In the genomic region with DNA sequence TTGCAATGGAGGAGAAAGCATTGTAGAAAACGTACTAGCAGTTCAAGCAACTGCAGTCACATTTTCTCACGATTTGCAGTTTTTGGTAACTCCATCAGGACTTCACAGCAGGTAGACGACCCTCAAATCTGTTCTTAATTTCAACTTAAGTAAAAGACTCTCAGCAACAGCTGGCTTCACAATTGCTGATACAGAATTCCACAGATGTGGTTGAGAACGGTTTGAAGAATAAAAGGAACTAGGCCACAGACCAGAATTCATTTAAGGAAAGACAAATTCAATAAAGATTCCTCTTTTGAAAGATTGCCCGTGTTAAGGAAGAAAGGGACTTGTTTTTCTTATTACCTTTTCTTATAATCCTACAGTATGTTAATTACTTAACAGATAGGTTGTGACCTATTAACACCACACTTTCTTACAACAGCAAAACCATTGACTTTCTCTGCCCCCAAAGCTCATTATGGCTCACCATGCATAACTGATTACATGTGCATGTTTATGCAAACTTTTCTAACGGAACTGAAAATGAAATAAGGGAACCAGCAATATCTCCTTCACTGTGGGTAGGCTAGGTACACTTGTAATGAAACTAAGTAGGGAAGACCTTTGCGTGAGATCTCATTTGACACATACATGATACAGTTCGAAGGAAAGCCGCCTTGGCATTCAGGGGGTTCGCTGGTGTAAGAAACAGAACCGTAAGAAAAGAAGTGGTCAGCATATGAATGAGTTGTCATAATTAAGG, we compare ENCODE assay signal across 8 cellular contexts. TPM values are rescaled to one million over a fixed set of nuclear protein-coding genes. Genes with fewer than 3 reads are reported as not detected.
DNase-seq lines count a peak whose midpoint lies in the region; ATAC-seq and TF ChIP-seq lines count a peak whose summit lies in the region.

No MANE protein-coding gene starts in this region.

- intact Hi-C loops in activated T-helper 2 cell treated with anti-CD3 and anti-CD28 coated beads, Interferon-gamma antibody, Interleukin-2, Interleukin-4, amounts not matched to agents 10 μg/mL and 5 μg/mL and 100 μg/mL, durations not matched to agents 14 hours and 24 hours and 36 hours (cut with micrococcal nuclease), result no loop called here

- H3K27ac Mint-ChIP-seq in effector memory CD8-positive, alpha-beta T cell, result no peak overlapping the region
- no peak overlapping the region for H3K27ac Mint-ChIP-seq in activated T-helper 2 cell treated with anti-CD3 and anti-CD28 coated beads, Interferon-gamma antibody, Interleukin-2, Interleukin-4, amounts not matched to agents 10 μg/mL and 5 μg/mL and 100 μg/mL, durations not matched to agents 14 hours and 24 hours and 36 hours
- no peak overlapping the region for H3K27ac Mint-ChIP-seq in glutamatergic neuron (ENCODE audit: unreplicated experiment)

- H3K36me3 ChIP-seq in SJCRH30, result no peaks in the 10 kb centered on the region

- H3K4me3 ChIP-seq in SJCRH30, result no peak overlapping the region

- peaks cover 3% of the 10 kb centered on the region for H3K36me3 Mint-ChIP-seq in effector memory CD8-positive, alpha-beta T cell (ENCODE audit: insufficient read depth)
- H3K36me3 Mint-ChIP-seq in activated T-helper 2 cell treated with anti-CD3 and anti-CD28 coated beads, Interferon-gamma antibody, Interleukin-2, Interleukin-4, amounts not matched to agents 10 μg/mL and 5 μg/mL and 100 μg/mL, durations not matched to agents 14 hours and 24 hours and 36 hours (ENCODE audit: low read depth), result no peaks in the 10 kb centered on the region
- no peaks in the 10 kb centered on the region for H3K36me3 Mint-ChIP-seq in glutamatergic neuron (ENCODE audit: unreplicated experiment)

- no peak overlapping the region for H3K27ac ChIP-seq in SJCRH30

- ATAC-seq in GM18508 (IDR thresholded peaks at IDR 0.05; ENCODE audit: insufficient read depth, unreplicated experiment) (peak; percentile 97), GM21717 (IDR thresholded peaks at IDR 0.05; ENCODE audit: unreplicated experiment) (peak; percentile 88), HG03460 (IDR thresholded peaks at IDR 0.05; ENCODE audit: unreplicated experiment) (peak; percentile 91)
- ATAC-seq in effector memory CD8-positive, alpha-beta T cell (replicated peaks), result peak; percentile 10

- H3K27me3 Mint-ChIP-seq in effector memory CD8-positive, alpha-beta T cell, result peaks cover 33 to 38% of the 10 kb centered on the region in 2 donors
- peaks cover 47% of the 10 kb centered on the region for H3K27me3 Mint-ChIP-seq in activated T-helper 2 cell treated with anti-CD3 and anti-CD28 coated beads, Interferon-gamma antibody, Interleukin-2, Interleukin-4, amounts not matched to agents 10 μg/mL and 5 μg/mL and 100 μg/mL, durations not matched to agents 14 hours and 24 hours and 36 hours (ENCODE audit: low read depth)
- H3K27me3 Mint-ChIP-seq in glutamatergic neuron (ENCODE audit: unreplicated experiment), result peaks cover 11% of the 10 kb centered on the region

- TF ChIP-seq CTCF in glutamatergic neuron (IDR thresholded peaks at IDR 0.05; ENCODE audit: partially characterized antibody, unreplicated experiment), result no peak

- H3K9me3 ChIP-seq in SJCRH30 (replicated peaks), result no peaks in the 10 kb centered on the region

- no peak overlapping the region for H3K4me3 Mint-ChIP-seq in effector memory CD8-positive, alpha-beta T cell
- H3K4me3 Mint-ChIP-seq in activated T-helper 2 cell treated with anti-CD3 and anti-CD28 coated beads, Interferon-gamma antibody, Interleukin-2, Interleukin-4, amounts not matched to agents 10 μg/mL and 5 μg/mL and 100 μg/mL, durations not matched to agents 14 hours and 24 hours and 36 hours (ENCODE audit: low read depth), result no peak overlapping the region
- H3K4me3 Mint-ChIP-seq in glutamatergic neuron (ENCODE audit: unreplicated experiment), result no peak overlapping the region

- no peaks in the 10 kb centered on the region for H3K4me1 ChIP-seq in SJCRH30

- H3K4me1 Mint-ChIP-seq in effector memory CD8-positive, alpha-beta T cell (ENCODE audit: low read depth in 2 of 2), result peaks cover 3 to 4% of the 10 kb centered on the region in 2 donors
- peaks cover 6% of the 10 kb centered on the region for H3K4me1 Mint-ChIP-seq in activated T-helper 2 cell treated with anti-CD3 and anti-CD28 coated beads, Interferon-gamma antibody, Interleukin-2, Interleukin-4, amounts not matched to agents 10 μg/mL and 5 μg/mL and 100 μg/mL, durations not matched to agents 14 hours and 24 hours and 36 hours (ENCODE audit: low read depth)
- H3K4me1 Mint-ChIP-seq in glutamatergic neuron (ENCODE audit: low read depth, unreplicated experiment), result peaks cover 24% of the 10 kb centered on the region

- no peaks in the 10 kb centered on the region for H3K9me3 Mint-ChIP-seq in effector memory CD8-positive, alpha-beta T cell
- no peaks in the 10 kb centered on the region for H3K9me3 Mint-ChIP-seq in activated T-helper 2 cell treated with anti-CD3 and anti-CD28 coated beads, Interferon-gamma antibody, Interleukin-2, Interleukin-4, amounts not matched to agents 10 μg/mL and 5 μg/mL and 100 μg/mL, durations not matched to agents 14 hours and 24 hours and 36 hours
- H3K9me3 Mint-ChIP-seq in glutamatergic neuron (ENCODE audit: unreplicated experiment), result peaks cover 8% of the 10 kb centered on the region

- no peaks in the 10 kb centered on the region for H3K27me3 ChIP-seq in SJCRH30

- no peak for DNase-seq in effector memory CD8-positive, alpha-beta T cell
- DNase-seq in NCI-H748 treated with DMSO at 0.1 percent for 48 hours (lab: John Stamatoyannopoulos, UW) (no peak), SJCRH30 (no peak), glutamatergic neuron (no peak)
- DNase-seq in activated T-helper 2 cell treated with anti-CD3 and anti-CD28 coated beads, Interferon-gamma antibody, Interleukin-2, Interleukin-4, amounts not matched to agents 10 μg/mL and 5 μg/mL and 100 μg/mL, durations not matched to agents 14 hours and 24 hours and 36 hours (ENCODE audit: low spot score), result no peak

RNA-seq across cellular contexts. Expression of a gene that starts 4.7 kb away (rescaled TPM):
- 6.3 and 8.2 TPM in 2 replicates for total RNA-seq in SJCRH30 (2014; rRNA removed; shearing (Covaris generic))
- total RNA-seq in activated T-helper 2 cell treated with anti-CD3 and anti-CD28 coated beads, Interferon-gamma antibody, Interleukin-2, Interleukin-4, amounts not matched to agents 10 μg/mL and 5 μg/mL and 100 μg/mL, durations not matched to agents 14 hours and 24 hours and 36 hours, result 1.2 and 1.9 TPM in 2 replicates
- 192 TPM for total RNA-seq in glutamatergic neuron (ENCODE audit: unreplicated experiment)

Comparison
In these comparisons a context has a peak if more than half of its experiments do, and no peak if none do; other contexts are left out.
1. ATAC-seq: peak in every context shown above with its lines; median percentile 97 in GM18508; 91 in HG03460; 88 in GM21717; 10 in effector memory CD8-positive, alpha-beta T cell.
2. RNA of a gene that starts 4.7 kb away (total RNA-seq): 192 TPM in glutamatergic neuron (single experiment); 6.3 to 8.2 TPM in SJCRH30 and 1.2 to 1.9 TPM in activated T-helper 2 cell treated with anti-CD3 and anti-CD28 coated beads, Interferon-gamma antibody, Interleukin-2, Interleukin-4, amounts not matched to agents 10 μg/mL and 5 μg/mL and 100 μg/mL, durations not matched to agents 14 hours and 24 hours and 36 hours; every median in the first group is over 10 times any median in the second.